1 cellular context compared by ENCODE assay signal in the genomic region with DNA sequence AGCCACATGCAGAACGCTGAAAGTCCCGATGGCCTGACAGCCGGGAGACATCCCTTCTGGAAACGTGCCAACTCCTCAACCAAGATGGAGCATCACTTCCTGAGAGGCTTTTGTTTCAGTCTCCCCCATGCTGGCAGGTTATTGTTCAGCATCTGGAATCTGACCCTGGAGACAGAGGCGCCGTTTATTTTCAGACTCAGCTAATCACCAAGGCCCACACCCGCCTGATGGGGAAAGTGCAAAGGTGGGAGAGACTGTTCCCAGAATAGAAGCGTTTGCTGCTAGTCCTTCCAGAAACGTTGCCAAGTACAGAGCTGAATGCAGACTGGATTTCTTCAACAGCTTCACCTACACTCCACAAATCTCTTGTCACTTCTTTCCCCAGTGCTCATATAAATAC.
TF ChIP-seq lines count a peak whose summit lies in the region.

No MANE protein-coding gene starts in this region.

TF ChIP-seq in K562, 482 proteins besides CTCF, POLR2A, EP300 and RAD21 (continued from another document):
- TF ChIP-seq CBFA2T3 (IDR thresholded peaks at IDR 0.05) (peak; percentile 75), MEIS2 (IDR thresholded peaks at IDR 0.05; ENCODE audit: partially characterized antibody) (peak; percentile 43), NFIC (IDR thresholded peaks at IDR 0.05) (peak; percentile 90), MEF2A (IDR thresholded peaks at IDR 0.05; ENCODE audit: control insufficient read depth, low read depth, low read length) (peak; percentile 64; the same call in 1 of the 2 replicates), TCF3 (CRISPR knock-in tag; IDR thresholded peaks at IDR 0.05) (peak; percentile 50), HLTF (IDR thresholded peaks at IDR 0.05) (no peak), TAL1 (IDR thresholded peaks at IDR 0.05) (peak; percentile 45; the same call in 1 of the 2 replicates), ZNF785 (CRISPR knock-in tag; IDR thresholded peaks at IDR 0.05) (no peak), CBFA2T2 (conservative IDR thresholded peaks at IDR 0.05) (peak; percentile 57), SOX6 (IDR thresholded peaks at IDR 0.05) (peak; percentile 75), NCOR1 (IDR thresholded peaks at IDR 0.05) (peak; percentile 46; the same call in 1 of the 2 replicates), TEAD4 (IDR thresholded peaks at IDR 0.05; ENCODE audit: low read length) (peak; percentile 48; the same call in 1 of the 2 replicates), TEAD4 (CRISPR knock-in tag; IDR thresholded peaks at IDR 0.05; ENCODE audit: borderline replicate concordance) (no peak), ZNF3 (CRISPR knock-in tag; IDR thresholded peaks at IDR 0.05) (no peak), BRF2 (IDR thresholded peaks at IDR 0.05; ENCODE audit: borderline replicate concordance, insufficient read depth, insufficient read length) (no peak), NFRKB (IDR thresholded peaks at IDR 0.05; ENCODE audit: low read depth) (no peak)
- TF ChIP-seq, protein P1, sequence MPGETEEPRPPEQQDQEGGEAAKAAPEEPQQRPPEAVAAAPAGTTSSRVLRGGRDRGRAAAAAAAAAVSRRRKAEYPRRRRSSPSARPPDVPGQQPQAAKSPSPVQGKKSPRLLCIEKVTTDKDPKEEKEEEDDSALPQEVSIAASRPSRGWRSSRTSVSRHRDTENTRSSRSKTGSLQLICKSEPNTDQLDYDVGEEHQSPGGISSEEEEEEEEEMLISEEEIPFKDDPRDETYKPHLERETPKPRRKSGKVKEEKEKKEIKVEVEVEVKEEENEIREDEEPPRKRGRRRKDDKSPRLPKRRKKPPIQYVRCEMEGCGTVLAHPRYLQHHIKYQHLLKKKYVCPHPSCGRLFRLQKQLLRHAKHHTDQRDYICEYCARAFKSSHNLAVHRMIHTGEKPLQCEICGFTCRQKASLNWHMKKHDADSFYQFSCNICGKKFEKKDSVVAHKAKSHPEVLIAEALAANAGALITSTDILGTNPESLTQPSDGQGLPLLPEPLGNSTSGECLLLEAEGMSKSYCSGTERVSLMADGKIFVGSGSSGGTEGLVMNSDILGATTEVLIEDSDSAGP (CRISPR knock-in tag; IDR thresholded peaks at IDR 0.05): no peak
